In genomic region chr12:118543651-118544050, GRCh38 we compare ENCODE assay signal across 22 cellular contexts.
"Had no signal": no experiment of that assay in that cellular context is flagged by ENCODE, and none has a peak within 500 bp of the region (broad histone marks: within the 10 kb centered on the region; RNA-seq: fewer than 3 reads in every experiment).

No MANE protein-coding gene starts in this region.

- H3K27me3 ChIP-seq: dorsolateral prefrontal cortex, esophagus muscularis mucosa, foreskin keratinocyte, gastroesophageal sphincter, heart left ventricle, hepatocyte, left lung had no signal

- H3K27ac ChIP-seq: coronary artery, dorsolateral prefrontal cortex, foreskin keratinocyte, heart left ventricle, hepatocyte, left lung, lower lobe of right lung had no signal

- H2AFZ ChIP-seq: hepatocyte had no signal

- ATAC-seq: foreskin keratinocyte, gastroesophageal sphincter, heart left ventricle, left cardiac atrium, left lung, left ventricle myocardium superior, lower lobe of right lung, mucosa of descending colon had no signal

- H3K4me2 ChIP-seq: hepatocyte had no signal

- H3K79me2 ChIP-seq: hepatocyte had no signal

- DNase-seq: dermis blood vessel endothelial cell; dorsolateral prefrontal cortex; effector CD4-positive, alpha-beta T cell; effector memory CD4-positive, alpha-beta T cell; heart left ventricle; hypothalamus; immature natural killer cell; left cardiac atrium; left lung; left ventricle myocardium superior; lower lobe of right lung; mesenchymal stem cell; mucosa of descending colon had no signal

- H3K4me3 ChIP-seq: coronary artery, dorsolateral prefrontal cortex, esophagus muscularis mucosa, gastroesophageal sphincter, heart left ventricle, hepatocyte, left lung, lower lobe of right lung, mucosa of descending colon had no signal

- FAIRE-seq: colon, endothelial cell of umbilical vein, frontal cortex, keratinocyte had no signal

- H3K9me3 ChIP-seq: lower lobe of right lung, mucosa of descending colon had no signal

- H3K4me1 ChIP-seq: foreskin keratinocyte, left lung, lower lobe of right lung had no signal

- H3K36me3 ChIP-seq: esophagus muscularis mucosa, gastroesophageal sphincter, heart left ventricle, left lung, lower lobe of right lung had no signal
